Comparison of ENCODE assay signal across 1 cellular context in genomic region chr12:111488798-111489197, GRCh38.
TF ChIP-seq lines count a peak whose summit lies in the region.

No MANE protein-coding gene starts in this region.

TF ChIP-seq in WTC11, 78 proteins besides CTCF, POLR2A, EP300 and RAD21 (continued from another document):
- no peak for TF ChIP-seq FOXP4 (CRISPR knock-in tag; IDR thresholded peaks at IDR 0.05)
- no peak for TF ChIP-seq NFATC4 (CRISPR knock-in tag; IDR thresholded peaks at IDR 0.05)
- no peak for TF ChIP-seq AFF4 (CRISPR knock-in tag; IDR thresholded peaks at IDR 0.05; ENCODE audit: borderline replicate concordance)
- no peak for TF ChIP-seq SP1 (CRISPR knock-in tag; conservative IDR thresholded peaks at IDR 0.05)
- no peak for TF ChIP-seq ARID4B (CRISPR knock-in tag; IDR thresholded peaks at IDR 0.05; ENCODE audit: borderline replicate concordance)
